In the genomic region with DNA sequence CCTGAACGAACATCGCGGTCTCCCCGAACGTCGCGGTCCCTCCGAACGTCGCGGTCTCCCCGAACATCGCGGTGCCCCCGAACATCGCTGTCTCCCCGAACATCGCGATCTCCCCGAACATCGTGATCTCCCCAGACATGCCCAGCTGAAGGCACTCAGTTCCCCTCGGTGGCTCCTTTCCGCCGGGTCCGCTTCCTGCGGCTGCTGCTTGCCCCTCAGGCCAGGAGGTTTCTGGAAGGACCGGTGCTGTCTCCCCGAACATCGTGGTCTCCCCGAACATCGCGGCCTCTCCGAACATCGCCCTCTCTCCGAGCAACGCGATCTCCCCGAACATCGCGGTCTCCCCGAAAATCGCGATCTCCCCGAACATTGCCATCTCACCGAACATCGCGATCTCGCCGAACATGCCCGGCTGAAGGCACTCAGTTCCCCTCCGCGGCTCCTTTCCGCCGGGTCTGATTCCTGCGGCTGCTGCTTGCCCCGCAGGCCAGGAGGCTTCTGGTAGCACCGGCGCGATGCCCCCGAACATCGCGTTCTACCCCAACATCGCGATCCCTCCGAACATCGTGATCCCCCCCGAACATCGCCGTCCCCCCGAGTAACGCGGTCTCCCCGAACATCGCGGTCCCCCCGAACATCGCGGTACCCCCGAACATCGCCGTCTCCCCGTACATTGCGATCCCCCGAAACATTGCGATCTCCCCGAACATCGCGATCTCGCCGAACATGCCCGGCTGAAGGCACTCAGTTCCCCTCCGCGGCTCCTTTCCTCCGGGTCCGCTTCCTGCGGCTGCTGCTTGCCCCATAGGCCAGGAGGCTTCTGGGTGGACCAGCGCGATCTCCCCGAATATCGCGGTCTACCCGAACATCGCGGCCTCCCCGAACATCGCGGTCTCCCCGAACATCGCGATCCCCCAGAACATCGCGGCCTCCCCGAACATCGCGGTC, we compare ENCODE assay signal across 8 cellular contexts. TPM values are rescaled to one million over a fixed set of nuclear protein-coding genes. Genes with fewer than 3 reads are reported as not detected.
A peak's percentile ranks its signal among the peaks of the same experiment; 100 is the strongest.
DNase-seq lines count a peak whose midpoint lies in the region; ATAC-seq, FAIRE-seq and TF ChIP-seq lines count a peak whose summit lies in the region.

No MANE protein-coding gene starts in this region.

- H3K14ac ChIP-seq in H1 (ENCODE audit: insufficient read length): no peak overlapping the region

- H2AK5ac ChIP-seq in H1 (ENCODE audit: low read depth, low read length): 0 out of 2 replicates have a peak overlapping the region, but pooled peaks have one; percentile 75

- no peaks in the 10 kb centered on the region for H3K9me3 Mint-ChIP-seq in naive thymus-derived CD8-positive, alpha-beta T cell

- peak overlapping the region; percentile 30 for H4K91ac ChIP-seq in H1 (replicated peaks; ENCODE audit: insufficient read length, low read length)

- no peak overlapping the region for H2BK120ac ChIP-seq in H1 (replicated peaks; ENCODE audit: low read depth, low read length)

- no peak for TF ChIP-seq RAD21 in H1 (IDR thresholded peaks at IDR 0.05 in 1 of 2, conservative IDR thresholded peaks at IDR 0.05 in 1 of 2; ENCODE audit: low read depth in 2 of 2, low read length in 2 of 2)

- CTCF ChIA-PET in H1 (lab: Charles Lee; ENCODE audit: partially characterized antibody): interaction anchor here (0.7 to 1.1 kb wide), 3 partner anchors 10 to 52 kb away, joined by 3 to 4 read pairs (median 3); no protein-coding TSS in a partner anchor

- TF ChIP-seq EP300 in H1 (IDR thresholded peaks at IDR 0.05; ENCODE audit: borderline replicate concordance in 1 of 2, low read depth in 2 of 2, low read length in 2 of 2): no peak

- H4K8ac ChIP-seq in H1 (ENCODE audit: extremely low read depth, insufficient read depth, low read length): peak overlapping the region; percentile 86

- no peak for TF ChIP-seq CTCF in H1 (IDR thresholded peaks at IDR 0.05; ENCODE audit: control extremely low read depth in 1 of 3, insufficient read depth in 1 of 3, low read depth in 1 of 3, low read length in 3 of 3)

- peaks cover 19 to 32% (median 29%) of the 10 kb centered on the region in 4 donors for H3K4me1 Mint-ChIP-seq in naive thymus-derived CD8-positive, alpha-beta T cell

- DNase-seq in GM12892 (ENCODE audit: insufficient read length): peak; percentile 18
- peak in 1 of 2 experiments; percentile 76 for DNase-seq in H1 (ENCODE audit: low read depth in 1 of 2, low spot score in 2 of 2)
- peak in 2 of 10 donors; percentile 32 to 49 for DNase-seq in naive thymus-derived CD8-positive, alpha-beta T cell
- DNase-seq in NCI-H1930 (lab: John Stamatoyannopoulos, UW): no peak
- no peak for DNase-seq in HuH-7.5 (ENCODE audit: low spot score)
- no peak for DNase-seq in effector CD4-positive, alpha-beta T cell

- H3K4me3 Mint-ChIP-seq in naive thymus-derived CD8-positive, alpha-beta T cell: peak overlapping the region; percentile 83 to 97 (median 94)

- FAIRE-seq in GM12892 (lab: Jason Lieb, UNC) (no peak), H1 (lab: Jason Lieb, UNC) (no peak)

- peaks cover 0 to 20% (median 17%) of the 10 kb centered on the region in 4 experiments; a peak in 5 of 7 replicates for H3K4me1 ChIP-seq in H1 (replicated peaks in 1 of 4; ENCODE audit: control insufficient read depth in 3 of 4, insufficient read depth in 4 of 4, low read length in 3 of 4)

- H4K5ac ChIP-seq in H1 (ENCODE audit: insufficient read length, low read depth, low read length): no peak overlapping the region

- H3K23ac ChIP-seq in H1 (ENCODE audit: insufficient read length): no peak overlapping the region

- peak overlapping the region; percentile 87 for H2BK12ac ChIP-seq in H1 (ENCODE audit: low read depth, low read length)

- H3K56ac ChIP-seq in H1 (replicated peaks; ENCODE audit: insufficient read length, low read depth, low read length): no peak overlapping the region

- H3K27ac Mint-ChIP-seq in naive thymus-derived CD8-positive, alpha-beta T cell: peak overlapping the region in 8 of 10 donors; percentile 40 to 92 (median 86)

- no peak overlapping the region for H2BK20ac ChIP-seq in H1 (ENCODE audit: low read length)

- no peaks in the 10 kb centered on the region for H3K79me1 ChIP-seq in H1 (ENCODE audit: low read depth, low read length)

- ATAC-seq in SK-N-SH treated with all-trans-retinoic acid at 6 μM for 48 hours (peak; percentile 22; the same call in 2 of the 3 replicates), HG02678 (IDR thresholded peaks at IDR 0.05; ENCODE audit: unreplicated experiment) (no peak)
- peak; percentile 22 to 36 for ATAC-seq in naive thymus-derived CD8-positive, alpha-beta T cell

- peak overlapping the region; percentile 53 to 75 (median 58) for H3K4me3 ChIP-seq in H1 (ENCODE audit: extremely low read depth in 1 of 4, insufficient read depth in 2 of 4, low read depth in 3 of 4, low read length in 4 of 4)

- H3K9ac ChIP-seq in H1 (replicated peaks in 1 of 4; ENCODE audit: extremely low read depth in 1 of 4, low read depth in 3 of 4, low read length in 3 of 4): peak overlapping the region in 2 of 4 experiments; percentile 20 to 42; a peak in 4 of 7 replicates

- no peaks in the 10 kb centered on the region for H3K79me2 ChIP-seq in H1 (ENCODE audit: control insufficient read depth in 1 of 2, insufficient read depth in 2 of 2, low read length in 2 of 2)

- POLR2A ChIA-PET in H1 (lab: Charles Lee; ENCODE audit: partially characterized antibody): interaction anchor here (0.7 to 1.2 kb wide), 6 partner anchors 9 to 42 kb away, joined by 3 to 6 read pairs (median 4); no protein-coding TSS in a partner anchor
- POLR2A ChIA-PET in naive thymus-derived CD8-positive, alpha-beta T cell (lab: Charles Lee): no interaction called here

- H3K9me3 ChIP-seq in H1 (ENCODE audit: insufficient read depth in 2 of 2, low read depth in 1 of 2, low read length in 1 of 2): no peaks in the 10 kb centered on the region

- peak overlapping the region; percentile 93 for H3K18ac ChIP-seq in H1 (ENCODE audit: extremely low read depth, low read length)

- H3K27ac ChIP-seq in H1 (ENCODE audit: low read depth, low read length): no peak overlapping the region

- no peaks in the 10 kb centered on the region for H3K36me3 ChIP-seq in H1 (ENCODE audit: control insufficient read depth in 2 of 4, insufficient read depth in 4 of 4, low read length in 3 of 4)

- H2BK5ac ChIP-seq in H1 (ENCODE audit: low read depth, low read length): peak overlapping the region; percentile 66; the same call in 1 of the 2 replicates

- peak overlapping the region; percentile 89 to 96 for H3K4me2 ChIP-seq in H1 (ENCODE audit: insufficient read depth in 1 of 2, low read depth in 2 of 2, low read length in 2 of 2)

- no peak for TF ChIP-seq POLR2A in GM12892 (IDR thresholded peaks at IDR 0.05; ENCODE audit: low read depth, low read length)
- TF ChIP-seq POLR2A in H1 (IDR thresholded peaks at IDR 0.05; ENCODE audit: control extremely low read depth in 1 of 2, low read depth in 2 of 2, low read length in 2 of 2): peak in 1 of 2 experiments; percentile 14; a peak in 1 of 3 replicates

- no peak overlapping the region for H3K4ac ChIP-seq in H1 (replicated peaks; ENCODE audit: insufficient read length, low read depth, low read length)

- H3K27me3 Mint-ChIP-seq in naive thymus-derived CD8-positive, alpha-beta T cell: peaks cover 55 to 96% (median 76%) of the 10 kb centered on the region in 5 donors

- H4K20me1 ChIP-seq in H1 (replicated peaks in 1 of 2; ENCODE audit: control insufficient read depth in 1 of 2, insufficient read depth in 2 of 2, low read length in 2 of 2): peaks cover 7 to 10% of the 10 kb centered on the region in 2 experiments

- 0 out of 2 replicates have a peak overlapping the region, but pooled peaks have one; percentile 88 for H2BK15ac ChIP-seq in H1 (ENCODE audit: low read length)

- H3K36me3 Mint-ChIP-seq in naive thymus-derived CD8-positive, alpha-beta T cell: peaks cover 0 to 6% (median under 1%) of the 10 kb centered on the region in 3 donors

- WGBS in H1 (ENCODE audit: extremely low coverage in 1 of 2, insufficient coverage in 1 of 2, insufficient read length in 1 of 2, insufficient replicate concordance in 2 of 2, low coverage in 1 of 2, low lambda C conversion rate in 2 of 2, missing lambda C conversion rate in 1 of 2), 2 experiments: 2% methylated on average over 64 of the region's 115 CpGs; no CpG with 5 or more reads in 1 of the 2 experiments

- H3K23me2 ChIP-seq in H1 (ENCODE audit: low read depth, low read length): peaks cover 9% of the 10 kb centered on the region; the same call in 1 of the 2 replicates

- peaks cover 41 to 86% (median 72%) of the 10 kb centered on the region in 4 experiments for H3K27me3 ChIP-seq in H1 (replicated peaks in 1 of 4; ENCODE audit: control insufficient read depth in 3 of 4, extremely low read depth in 1 of 4, insufficient read depth in 3 of 4, low read length in 3 of 4)

- peak overlapping the region; percentile 56; the same call in 1 of the 2 replicates for H2AFZ ChIP-seq in H1 (ENCODE audit: low read length)

RNA-seq across cellular contexts. Expression of a gene that starts 0.8 kb away (rescaled TPM):
- polyA plus RNA-seq in GM12892 (2012; ENCODE audit: missing spikeins): 0.08 TPM
- total RNA-seq in H1 (2021; fragmentation: NEBNext Ultra II Directional; extraction: Animal tissue kit (Norgen Biotek cat#: 25700)): 0.42 and 0.60 TPM in 2 replicates
- 0.32 and 0.42 TPM in 2 replicates for polyA plus RNA-seq in H1 (2011; rRNA removed)
- polyA plus RNA-seq in H1 (2011; cell fraction: cytosol; rRNA removed): 0.52 TPM
- 1.1 TPM for polyA plus RNA-seq in H1 (2011; cell fraction: nucleus; rRNA removed)
- 0.43 to 0.70 TPM (median 0.55 TPM) in 4 replicates for polyA plus RNA-seq in H1 (2012, experiment 1 of 2)
- 0.04 TPM for polyA plus RNA-seq in H1 (2012, experiment 2 of 2)
- 1.1 TPM for polyA plus RNA-seq in H1 (2013, experiment 1 of 2)
- polyA plus RNA-seq in H1 (2013, experiment 2 of 2): 0.92 TPM
- 0.24 and 0.60 TPM in 2 replicates for polyA minus RNA-seq in H1 (2011; rRNA and poly(A)+ RNA removed)
- polyA minus RNA-seq in H1 (2011; cell fraction: cytosol; rRNA and poly(A)+ RNA removed): 0.59 TPM
- 1.2 TPM for polyA minus RNA-seq in H1 (2011; cell fraction: nucleus; rRNA and poly(A)+ RNA removed)
- under 1 TPM in 1 of 2 experiments, not detected in 1; 0.16 TPM for total RNA-seq in naive thymus-derived CD8-positive, alpha-beta T cell
- polyA plus RNA-seq in naive thymus-derived CD8-positive, alpha-beta T cell: not detected

RNA-seq across cellular contexts. Expression of a gene that starts 22.7 kb away (rescaled TPM):
- polyA plus RNA-seq in GM12892 (2012; ENCODE audit: missing spikeins): not detected
- not detected in 2 replicates for total RNA-seq in H1 (2021; fragmentation: NEBNext Ultra II Directional; extraction: Animal tissue kit (Norgen Biotek cat#: 25700))
- 0.05 TPM in 1 of 2 replicates, not detected in the other for polyA plus RNA-seq in H1 (2011; rRNA removed)
- polyA plus RNA-seq in H1 (2011; cell fraction: cytosol; rRNA removed): not detected
- not detected for polyA plus RNA-seq in H1 (2011; cell fraction: nucleus; rRNA removed)
- not detected in 4 replicates for polyA plus RNA-seq in H1 (2012, experiment 1 of 2)
- not detected for polyA plus RNA-seq in H1 (2012, experiment 2 of 2)
- polyA plus RNA-seq in H1 (2013, experiment 1 of 2): 0.04 TPM
- 0.04 TPM for polyA plus RNA-seq in H1 (2013, experiment 2 of 2)
- polyA minus RNA-seq in H1 (2011; rRNA and poly(A)+ RNA removed): not detected in 2 replicates
- not detected for polyA minus RNA-seq in H1 (2011; cell fraction: cytosol; rRNA and poly(A)+ RNA removed)
- polyA minus RNA-seq in H1 (2011; cell fraction: nucleus; rRNA and poly(A)+ RNA removed): not detected
- total RNA-seq in naive thymus-derived CD8-positive, alpha-beta T cell: not detected
- under 1 TPM in 2 of 3 donors, not detected in 1; 0.37 to 0.41 TPM for polyA plus RNA-seq in naive thymus-derived CD8-positive, alpha-beta T cell

RNA-seq across cellular contexts. Expression of a gene that starts 41.6 kb away (rescaled TPM):
- not detected for polyA plus RNA-seq in GM12892 (2012; ENCODE audit: missing spikeins)
- total RNA-seq in H1 (2021; fragmentation: NEBNext Ultra II Directional; extraction: Animal tissue kit (Norgen Biotek cat#: 25700)): not detected in 2 replicates
- polyA plus RNA-seq in H1 (2011; rRNA removed): 0.08 and 0.16 TPM in 2 replicates
- polyA plus RNA-seq in H1 (2011; cell fraction: cytosol; rRNA removed): not detected
- not detected for polyA plus RNA-seq in H1 (2011; cell fraction: nucleus; rRNA removed)
- 0.23 to 0.31 TPM in 2 of 4 replicates, not detected in the others for polyA plus RNA-seq in H1 (2012, experiment 1 of 2)
- polyA plus RNA-seq in H1 (2012, experiment 2 of 2): not detected
- polyA plus RNA-seq in H1 (2013, experiment 1 of 2): 0.08 TPM
- polyA plus RNA-seq in H1 (2013, experiment 2 of 2): 0.09 TPM
- not detected in 2 replicates for polyA minus RNA-seq in H1 (2011; rRNA and poly(A)+ RNA removed)
- polyA minus RNA-seq in H1 (2011; cell fraction: cytosol; rRNA and poly(A)+ RNA removed): not detected
- polyA minus RNA-seq in H1 (2011; cell fraction: nucleus; rRNA and poly(A)+ RNA removed): not detected
- not detected for total RNA-seq in naive thymus-derived CD8-positive, alpha-beta T cell
- polyA plus RNA-seq in naive thymus-derived CD8-positive, alpha-beta T cell: not detected
